In the genomic region with DNA sequence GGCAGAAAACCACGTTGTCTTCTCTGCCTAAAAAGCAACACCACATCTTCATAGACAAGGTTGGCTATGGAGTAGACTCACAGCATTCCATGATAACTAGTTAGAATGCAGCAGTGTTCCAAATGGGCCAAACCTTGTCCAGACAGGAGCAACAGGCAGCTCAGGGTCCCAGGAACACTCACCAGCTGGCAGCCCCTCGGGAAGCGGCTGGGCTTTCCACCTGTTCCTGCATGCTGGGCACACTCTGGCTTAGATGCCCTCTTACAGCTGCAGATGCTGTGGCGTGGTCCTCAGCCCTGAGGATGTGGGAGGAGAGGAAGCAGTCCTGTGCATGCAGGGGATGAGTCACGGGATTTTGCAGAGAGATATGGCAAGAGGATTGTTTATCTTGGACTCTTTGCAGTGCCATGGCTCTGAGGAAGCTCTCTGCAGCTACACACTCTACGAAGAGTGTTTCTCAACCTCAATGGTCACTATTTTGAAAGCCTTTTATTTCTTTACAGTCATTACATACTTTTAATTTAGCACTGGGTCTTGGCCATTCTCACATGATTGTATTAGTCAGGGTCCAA, we compare ENCODE assay signal across 10 cellular contexts. TPM values are rescaled to one million over a fixed set of nuclear protein-coding genes. Genes with fewer than 3 reads are reported as not detected.
A peak's percentile ranks its signal among the peaks of the same experiment; 100 is the strongest.
DNase-seq lines count a peak whose midpoint lies in the region; ATAC-seq and TF ChIP-seq lines count a peak whose summit lies in the region.
"Had no signal": no experiment of that assay in that cellular context is flagged by ENCODE, and none has a peak within 500 bp of the region (broad histone marks: within the 10 kb centered on the region; RNA-seq: fewer than 3 reads in every experiment).

No MANE protein-coding gene starts in this region.

- ATAC-seq in lower lobe of right lung (peak; percentile 90 to 92), GM21423 (IDR thresholded peaks at IDR 0.05; ENCODE audit: unreplicated experiment) (no peak), GM23338 (no peak)
- no peak for ATAC-seq in activated CD8-positive, alpha-beta T cell treated with anti-CD3 and anti-CD28 coated beads for 36 hours

- intact Hi-C loops in MCF 10A (cut with micrococcal nuclease): no loop called here
- intact Hi-C loops in lower lobe of right lung (cut with DNase I): no loop called here
- intact Hi-C loops in activated CD8-positive, alpha-beta T cell treated with anti-CD3 and anti-CD28 coated beads for 36 hours (cut with micrococcal nuclease): no loop called here

- H3K9me3 ChIP-seq in lower lobe of right lung: no peaks in the 10 kb centered on the region

- CTCF ChIA-PET in MCF 10A (lab: Yijun Ruan, JAX): interaction anchor here (0.7 to 1.3 kb wide), 4 partner anchors 13 to 34 kb away, joined by 3 read pairs; no protein-coding TSS in a partner anchor
- CTCF ChIA-PET in activated CD8-positive, alpha-beta T cell treated with anti-CD3 and anti-CD28 coated beads for 36 hours (lab: Charles Lee): interaction anchor here (0.9 to 1.0 kb wide), 3 partner anchors 34 to 41 kb away, joined by 3 to 4 read pairs (median 3); no protein-coding TSS in a partner anchor

- H3K4me3 ChIP-seq in lower lobe of right lung: no peak overlapping the region
- H3K4me3 ChIP-seq in GM23338: no peak overlapping the region
- H3K4me3 ChIP-seq: SK-N-MC had no signal

- H3K4me1 ChIP-seq in lower lobe of right lung (peaks cover 54% of the 10 kb centered on the region), GM23338 (ENCODE audit: insufficient read depth) (peaks cover 35% of the 10 kb centered on the region)

- H2AFZ ChIP-seq in GM23338: no peak overlapping the region

- no peaks in the 10 kb centered on the region for H3K27me3 ChIP-seq in lower lobe of right lung (ENCODE audit: low read depth)
- H3K27me3 ChIP-seq in GM23338 (ENCODE audit: insufficient read depth): no peaks in the 10 kb centered on the region

- no TSS peak for BruUV-seq in MCF 10A (replicated peaks; lab: Mats Ljungman, UMichigan)

- H3K9me3 Mint-ChIP-seq in MCF 10A (ENCODE audit: unreplicated experiment) (no peaks in the 10 kb centered on the region), GM23338 (no peaks in the 10 kb centered on the region)
- H3K9me3 Mint-ChIP-seq in activated CD8-positive, alpha-beta T cell treated with anti-CD3 and anti-CD28 coated beads for 36 hours: no peaks in the 10 kb centered on the region
- H3K9me3 Mint-ChIP-seq: neural crest cell had no signal

- H3K4me3 Mint-ChIP-seq in MCF 10A (ENCODE audit: unreplicated experiment) (peak overlapping the region; percentile 23), GM23338 (no peak overlapping the region)
- H3K4me3 Mint-ChIP-seq in activated CD8-positive, alpha-beta T cell treated with anti-CD3 and anti-CD28 coated beads for 36 hours: no peak overlapping the region
- H3K4me3 Mint-ChIP-seq: neural crest cell had no signal

- H3K36me3 Mint-ChIP-seq in MCF 10A (ENCODE audit: insufficient read depth, unreplicated experiment) (no peaks in the 10 kb centered on the region), GM23338 (ENCODE audit: low read depth) (peaks cover 10% of the 10 kb centered on the region)
- H3K36me3 Mint-ChIP-seq in activated CD8-positive, alpha-beta T cell treated with anti-CD3 and anti-CD28 coated beads for 36 hours (ENCODE audit: low read depth): peaks cover 12% of the 10 kb centered on the region

- H4K20me1 ChIP-seq in GM23338 (replicated peaks; ENCODE audit: insufficient read depth): no peaks in the 10 kb centered on the region

- peaks cover 5% of the 10 kb centered on the region; the same call in 1 of the 2 replicates for H3F3A ChIP-seq in GM23338 (replicated peaks; ENCODE audit: low read depth)

- no peaks in the 10 kb centered on the region for H3K27me3 Mint-ChIP-seq in MCF 10A (ENCODE audit: insufficient read depth, unreplicated experiment)
- no peaks in the 10 kb centered on the region for H3K27me3 Mint-ChIP-seq in activated CD8-positive, alpha-beta T cell treated with anti-CD3 and anti-CD28 coated beads for 36 hours
- H3K27me3 Mint-ChIP-seq in GM23338 (ENCODE audit: insufficient read depth, low read depth, poor library complexity): peaks cover 6% of the 10 kb centered on the region

- H3K79me2 ChIP-seq in GM23338 (replicated peaks; ENCODE audit: insufficient read depth): no peaks in the 10 kb centered on the region

- no peak for TF ChIP-seq CTCF in MCF 10A (IDR thresholded peaks at IDR 0.05; ENCODE audit: unreplicated experiment)
- no peak for TF ChIP-seq CTCF in lower lobe of right lung (IDR thresholded peaks at IDR 0.05)
- TF ChIP-seq CTCF in activated CD8-positive, alpha-beta T cell treated with anti-CD3 and anti-CD28 coated beads for 36 hours (IDR thresholded peaks at IDR 0.05): no peak
- TF ChIP-seq CTCF in GM23338 (conservative IDR thresholded peaks at IDR 0.05; ENCODE audit: low read depth in 2 of 2): no peak

- H3K27ac Mint-ChIP-seq in MCF 10A (ENCODE audit: low read depth, unreplicated experiment) (peak overlapping the region; percentile 67), GM23338 (no peak overlapping the region)
- H3K27ac Mint-ChIP-seq in activated CD8-positive, alpha-beta T cell treated with anti-CD3 and anti-CD28 coated beads for 36 hours: no peak overlapping the region

- POLR2A ChIA-PET in MCF 10A (lab: Yijun Ruan, JAX): interaction anchor here (0.6 to 1.6 kb wide), 9 partner anchors 10 to 1179 kb away, joined by 3 to 7 read pairs (median 3); no protein-coding TSS in a partner anchor
- POLR2A ChIA-PET in activated CD8-positive, alpha-beta T cell treated with anti-CD3 and anti-CD28 coated beads for 36 hours (lab: Charles Lee): interaction anchor here (0.8 to 2.2 kb wide), 2 partner anchors 9 to 45 kb away, joined by 3 to 8 read pairs; no protein-coding TSS in a partner anchor

- H3K36me3 ChIP-seq in lower lobe of right lung (peaks cover 19% of the 10 kb centered on the region), GM23338 (ENCODE audit: insufficient read depth) (no peaks in the 10 kb centered on the region)

- H3K4me2 ChIP-seq in GM23338: no peak overlapping the region

- no peaks in the 10 kb centered on the region for H3K9me2 ChIP-seq in GM23338 (ENCODE audit: insufficient read depth)

- H3K27ac ChIP-seq in lower lobe of right lung: peak overlapping the region; percentile 51
- H3K27ac ChIP-seq in GM23338 (ENCODE audit: low read depth): no peak overlapping the region
- H3K27ac ChIP-seq: SK-N-MC had no signal

- H3K4me1 Mint-ChIP-seq in MCF 10A (ENCODE audit: insufficient read depth, unreplicated experiment) (peaks cover 27% of the 10 kb centered on the region), GM23338 (peaks cover 37% of the 10 kb centered on the region)
- peaks cover 33% of the 10 kb centered on the region for H3K4me1 Mint-ChIP-seq in activated CD8-positive, alpha-beta T cell treated with anti-CD3 and anti-CD28 coated beads for 36 hours (ENCODE audit: low read depth)

- DNase-seq in GDM1 (lab: John Stamatoyannopoulos, UW) (peak; percentile 60), NCI-H446 treated with DMSO at 0.1 percent for 48 hours (lab: John Stamatoyannopoulos, UW) (peak; percentile 19), MCF 10A (ENCODE audit: unreplicated experiment) (peak; percentile 97), lower lobe of right lung (no peak), GM23338 (ENCODE audit: low spot score) (no peak), retina (no peak)
- DNase-seq in activated CD8-positive, alpha-beta T cell treated with anti-CD3 and anti-CD28 coated beads for 36 hours: no peak

RNA-seq across cellular contexts. Expression of a gene that starts 11.3 kb away (rescaled TPM):
- total RNA-seq in MCF 10A (2022) (not detected in 2 replicates), lower lobe of right lung (20.7 TPM)
- 10 to 100 TPM; 24.2 to 26.5 TPM for total RNA-seq in activated CD8-positive, alpha-beta T cell treated with anti-CD3 and anti-CD28 coated beads for 36 hours
- total RNA-seq in GM23338 (2014; rRNA removed; shearing (Covaris generic)): 5.9 and 8.5 TPM in 2 replicates
- polyA plus RNA-seq in GM23338 (2016; fragmentation: Nextera tagmentation; extraction: Ambion mirVana): 1.2 and 2.3 TPM in 2 replicates

Comparison
In these comparisons a context has a peak if more than half of its experiments do, and no peak if none do; other contexts are left out.
1. DNase-seq: peak in GDM1 (single experiment), NCI-H446 treated with DMSO at 0.1 percent for 48 hours (single experiment) and MCF 10A (single experiment); none in lower lobe of right lung (single experiment), activated CD8-positive, alpha-beta T cell treated with anti-CD3 and anti-CD28 coated beads for 36 hours (single experiment), GM23338 (single experiment) and retina (single experiment).
2. ATAC-seq: peak in lower lobe of right lung (2 of 2); none in GM21423 (single experiment), activated CD8-positive, alpha-beta T cell treated with anti-CD3 and anti-CD28 coated beads for 36 hours (single experiment) and GM23338 (single experiment).